ENCODE assay signal across 16 cellular contexts in genomic region chr14:62213516-62213915, GRCh38.
DNase-seq lines count a peak whose midpoint lies in the region; ATAC-seq, FAIRE-seq and TF ChIP-seq lines count a peak whose summit lies in the region.
"Had no signal": no experiment of that assay in that cellular context is flagged by ENCODE, and none has a peak within 500 bp of the region (broad histone marks: within the 10 kb centered on the region; RNA-seq: fewer than 3 reads in every experiment).

No MANE protein-coding gene starts in this region.

- no peak for ATAC-seq in GM19035 (IDR thresholded peaks at IDR 0.05; ENCODE audit: unreplicated experiment)

- H3K4me1 ChIP-seq in keratinocyte (ENCODE audit: control insufficient read depth, extremely low read depth, insufficient read depth, low read length) = peaks cover 29% of the 10 kb centered on the region
- H3K4me1 ChIP-seq: prostate gland, tibial artery had no signal

- H3K9me1 ChIP-seq in keratinocyte (ENCODE audit: control insufficient read depth, extremely low read depth, insufficient read depth, low read length) = no peaks in the 10 kb centered on the region

- H2AFZ ChIP-seq in keratinocyte (ENCODE audit: control insufficient read depth, low read length) = no peak overlapping the region

- DNase-seq in DMS53 (lab: John Stamatoyannopoulos, UW) (peak; percentile 18), DMS53 treated with DMSO at 0.1 percent for 48 hours (lab: John Stamatoyannopoulos, UW; ENCODE audit: unreplicated experiment) (no peak), NCI-H1105 treated with DMSO at 0.1 percent for 48 hours (lab: John Stamatoyannopoulos, UW) (peak; percentile 87), amniotic epithelial cell (ENCODE audit: low read depth) (peak; percentile 89), keratinocyte (ENCODE audit: low read depth, low spot score) (peak; percentile 32)
- no peak for DNase-seq in activated T-cell treated with anti-CD3 and anti-CD28 coated beads, Interleukin-2, amount 50 U/mL, for 48 hours
- no peak for DNase-seq in activated CD4-positive, CD25-positive, alpha-beta regulatory T cell treated with anti-CD3 and anti-CD28 coated beads, Interleukin-2, amount 50 U/mL, for 72 hours
- DNase-seq: activated naive CD8-positive, alpha-beta T cell treated with anti-CD3 and anti-CD28 coated beads for 36 hours; CD4-positive, alpha-beta T cell; GDM1; tibial artery had no signal

- H3K4me2 ChIP-seq in keratinocyte (ENCODE audit: control insufficient read depth, extremely low read depth, insufficient read depth, low read depth, low read length) = no peak overlapping the region

- H4K20me1 ChIP-seq in keratinocyte (ENCODE audit: control insufficient read depth, extremely low read depth, insufficient read depth, low read length) = no peaks in the 10 kb centered on the region

- FAIRE-seq in keratinocyte (lab: Jason Lieb, UNC) = peak; percentile 34
- FAIRE-seq: frontal cortex had no signal

- no peak overlapping the region for H3K4me3 ChIP-seq in keratinocyte (ENCODE audit: control insufficient read depth in 2 of 3, extremely low read depth in 1 of 3, insufficient read depth in 2 of 3, low read depth in 1 of 3, low read length in 3 of 3)
- H3K4me3 ChIP-seq: prostate gland, tibial artery had no signal

- no peaks in the 10 kb centered on the region for H3K27me3 ChIP-seq in keratinocyte (ENCODE audit: control insufficient read depth, extremely low read depth, insufficient read depth, low read length)
- H3K27me3 ChIP-seq: tibial artery had no signal

- H3K9me3 ChIP-seq in keratinocyte (ENCODE audit: control insufficient read depth, low read depth, low read length) = no peaks in the 10 kb centered on the region
- H3K9me3 ChIP-seq: prostate gland, tibial artery had no signal

- TF ChIP-seq CTCF in keratinocyte (optimal IDR thresholded peaks at IDR 0.05 in 1 of 3, IDR thresholded peaks at IDR 0.05 in 1 of 3, conservative IDR thresholded peaks at IDR 0.05 in 1 of 3; ENCODE audit: extremely low read depth in 1 of 3, insufficient read depth in 2 of 3, low read length in 3 of 3) = no peak

- H3K27ac ChIP-seq in keratinocyte (ENCODE audit: control insufficient read depth, insufficient read depth, low read length) = no peak overlapping the region
- H3K27ac ChIP-seq: 22Rv1, prostate gland, tibial artery, VCaP had no signal

- no peaks in the 10 kb centered on the region for H3K36me3 ChIP-seq in keratinocyte (ENCODE audit: control insufficient read depth in 2 of 2, extremely low read depth in 1 of 2, insufficient read depth in 2 of 2, low read length in 2 of 2)
- H3K36me3 ChIP-seq: prostate gland, tibial artery had no signal

- no peaks in the 10 kb centered on the region for H3K79me2 ChIP-seq in keratinocyte (ENCODE audit: control insufficient read depth, insufficient read depth, low read length)

- dilution Hi-C loops in keratinocyte (cut with MboI; ENCODE audit: extremely low pct_ligation_motif_present, low sequenced_read_pairs) = no loop called here

- no peak overlapping the region for H3K9ac ChIP-seq in keratinocyte (ENCODE audit: control insufficient read depth, extremely low read depth, insufficient read depth, low read length)

Comparison
In these comparisons a context has a peak if more than half of its experiments do, and no peak if none do; other contexts are left out.
1. DNase-seq: peak in DMS53 (single experiment), NCI-H1105 treated with DMSO at 0.1 percent for 48 hours (single experiment), amniotic epithelial cell (single experiment) and keratinocyte (single experiment); none in DMS53 treated with DMSO at 0.1 percent for 48 hours (single experiment), activated T-cell treated with anti-CD3 and anti-CD28 coated beads, Interleukin-2, amount 50 U/mL, for 48 hours (0 of 2) and activated CD4-positive, CD25-positive, alpha-beta regulatory T cell treated with anti-CD3 and anti-CD28 coated beads, Interleukin-2, amount 50 U/mL, for 72 hours (single experiment).